In genomic region chr12:6223545-6223944, GRCh38 we compare ENCODE assay signal across 1 cellular context.
TF ChIP-seq lines count a peak whose summit lies in the region.

No MANE protein-coding gene starts in this region.

TF ChIP-seq in WTC11, 78 proteins besides CTCF, POLR2A, EP300 and RAD21 (continued from another document):
- TF ChIP-seq, protein P1, sequence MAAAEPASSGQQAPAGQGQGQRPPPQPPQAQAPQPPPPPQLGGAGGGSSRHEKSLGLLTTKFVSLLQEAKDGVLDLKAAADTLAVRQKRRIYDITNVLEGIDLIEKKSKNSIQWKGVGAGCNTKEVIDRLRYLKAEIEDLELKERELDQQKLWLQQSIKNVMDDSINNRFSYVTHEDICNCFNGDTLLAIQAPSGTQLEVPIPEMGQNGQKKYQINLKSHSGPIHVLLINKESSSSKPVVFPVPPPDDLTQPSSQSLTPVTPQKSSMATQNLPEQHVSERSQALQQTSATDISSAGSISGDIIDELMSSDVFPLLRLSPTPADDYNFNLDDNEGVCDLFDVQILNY (CRISPR knock-in tag; IDR thresholded peaks at IDR 0.05) = no peak
